Comparison of ENCODE assay signal across 1 cellular context in the genomic region with DNA sequence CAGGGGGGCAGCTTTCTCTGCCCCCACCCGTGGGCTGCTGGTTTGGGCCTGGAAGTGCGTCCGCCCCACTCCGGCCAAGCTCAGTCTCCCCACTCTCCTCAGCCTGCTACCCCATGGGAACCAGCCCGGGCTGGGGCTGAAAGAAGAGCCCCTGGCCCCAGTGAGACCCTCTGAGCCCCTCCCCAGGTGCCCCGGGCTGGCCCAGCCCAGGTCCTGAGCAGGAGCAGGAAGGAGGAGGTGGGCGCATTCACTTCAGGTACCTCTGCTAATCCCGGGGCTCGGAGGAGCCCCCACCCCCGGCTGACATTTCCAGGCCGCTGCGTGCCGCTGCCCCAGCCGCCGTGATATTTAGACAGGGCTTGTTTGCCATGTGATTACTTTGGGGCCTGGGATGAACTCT.
TF ChIP-seq lines count a peak whose summit lies in the region.

No MANE protein-coding gene starts in this region.

TF ChIP-seq in HepG2, 621 proteins besides CTCF, POLR2A, EP300 and RAD21:
- TF ChIP-seq, protein P1, sequence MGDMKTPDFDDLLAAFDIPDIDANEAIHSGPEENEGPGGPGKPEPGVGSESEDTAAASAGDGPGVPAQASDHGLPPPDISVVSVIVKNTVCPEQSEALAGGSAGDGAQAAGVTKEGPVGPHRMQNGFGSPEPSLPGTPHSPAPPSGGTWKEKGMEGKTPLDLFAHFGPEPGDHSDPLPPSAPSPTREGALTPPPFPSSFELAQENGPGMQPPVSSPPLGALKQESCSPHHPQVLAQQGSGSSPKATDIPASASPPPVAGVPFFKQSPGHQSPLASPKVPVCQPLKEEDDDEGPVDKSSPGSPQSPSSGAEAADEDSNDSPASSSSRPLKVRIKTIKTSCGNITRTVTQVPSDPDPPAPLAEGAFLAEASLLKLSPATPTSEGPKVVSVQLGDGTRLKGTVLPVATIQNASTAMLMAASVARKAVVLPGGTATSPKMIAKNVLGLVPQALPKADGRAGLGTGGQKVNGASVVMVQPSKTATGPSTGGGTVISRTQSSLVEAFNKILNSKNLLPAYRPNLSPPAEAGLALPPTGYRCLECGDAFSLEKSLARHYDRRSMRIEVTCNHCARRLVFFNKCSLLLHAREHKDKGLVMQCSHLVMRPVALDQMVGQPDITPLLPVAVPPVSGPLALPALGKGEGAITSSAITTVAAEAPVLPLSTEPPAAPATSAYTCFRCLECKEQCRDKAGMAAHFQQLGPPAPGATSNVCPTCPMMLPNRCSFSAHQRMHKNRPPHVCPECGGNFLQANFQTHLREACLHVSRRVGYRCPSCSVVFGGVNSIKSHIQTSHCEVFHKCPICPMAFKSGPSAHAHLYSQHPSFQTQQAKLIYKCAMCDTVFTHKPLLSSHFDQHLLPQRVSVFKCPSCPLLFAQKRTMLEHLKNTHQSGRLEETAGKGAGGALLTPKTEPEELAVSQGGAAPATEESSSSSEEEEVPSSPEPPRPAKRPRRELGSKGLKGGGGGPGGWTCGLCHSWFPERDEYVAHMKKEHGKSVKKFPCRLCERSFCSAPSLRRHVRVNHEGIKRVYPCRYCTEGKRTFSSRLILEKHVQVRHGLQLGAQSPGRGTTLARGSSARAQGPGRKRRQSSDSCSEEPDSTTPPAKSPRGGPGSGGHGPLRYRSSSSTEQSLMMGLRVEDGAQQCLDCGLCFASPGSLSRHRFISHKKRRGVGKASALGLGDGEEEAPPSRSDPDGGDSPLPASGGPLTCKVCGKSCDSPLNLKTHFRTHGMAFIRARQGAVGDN (CRISPR knock-in tag; IDR thresholded peaks at IDR 0.05), result peak; percentile 9; the same call in 1 of the 2 replicates
- TF ChIP-seq FOXK1 (CRISPR knock-in tag; IDR thresholded peaks at IDR 0.05; ENCODE audit: borderline replicate concordance, low read depth), result no peak
